ENCODE assay signal across 2 cellular contexts in genomic region chr2:96485350-96485749, GRCh38.
TF ChIP-seq lines count a peak whose summit lies in the region.

No MANE protein-coding gene starts in this region.

TF ChIP-seq in K562, 482 proteins besides CTCF, POLR2A, EP300 and RAD21:
- TF ChIP-seq TOE1 (IDR thresholded peaks at IDR 0.05; ENCODE audit: borderline replicate concordance) (no peak), TOE1 (CRISPR knock-in tag; IDR thresholded peaks at IDR 0.05; ENCODE audit: borderline replicate concordance, low read depth) (no peak), ATF1 (CRISPR knock-in tag; IDR thresholded peaks at IDR 0.05) (no peak), ATF1 (tag; IDR thresholded peaks at IDR 0.05) (no peak), TAF1 (IDR thresholded peaks at IDR 0.05; ENCODE audit: control insufficient read depth, extremely low read depth, insufficient read depth, low read length, severe bottlenecking) (no peak)

TF ChIP-seq in SK-N-SH, 30 proteins besides CTCF, POLR2A, EP300 and RAD21:
- TF ChIP-seq, protein P1, sequence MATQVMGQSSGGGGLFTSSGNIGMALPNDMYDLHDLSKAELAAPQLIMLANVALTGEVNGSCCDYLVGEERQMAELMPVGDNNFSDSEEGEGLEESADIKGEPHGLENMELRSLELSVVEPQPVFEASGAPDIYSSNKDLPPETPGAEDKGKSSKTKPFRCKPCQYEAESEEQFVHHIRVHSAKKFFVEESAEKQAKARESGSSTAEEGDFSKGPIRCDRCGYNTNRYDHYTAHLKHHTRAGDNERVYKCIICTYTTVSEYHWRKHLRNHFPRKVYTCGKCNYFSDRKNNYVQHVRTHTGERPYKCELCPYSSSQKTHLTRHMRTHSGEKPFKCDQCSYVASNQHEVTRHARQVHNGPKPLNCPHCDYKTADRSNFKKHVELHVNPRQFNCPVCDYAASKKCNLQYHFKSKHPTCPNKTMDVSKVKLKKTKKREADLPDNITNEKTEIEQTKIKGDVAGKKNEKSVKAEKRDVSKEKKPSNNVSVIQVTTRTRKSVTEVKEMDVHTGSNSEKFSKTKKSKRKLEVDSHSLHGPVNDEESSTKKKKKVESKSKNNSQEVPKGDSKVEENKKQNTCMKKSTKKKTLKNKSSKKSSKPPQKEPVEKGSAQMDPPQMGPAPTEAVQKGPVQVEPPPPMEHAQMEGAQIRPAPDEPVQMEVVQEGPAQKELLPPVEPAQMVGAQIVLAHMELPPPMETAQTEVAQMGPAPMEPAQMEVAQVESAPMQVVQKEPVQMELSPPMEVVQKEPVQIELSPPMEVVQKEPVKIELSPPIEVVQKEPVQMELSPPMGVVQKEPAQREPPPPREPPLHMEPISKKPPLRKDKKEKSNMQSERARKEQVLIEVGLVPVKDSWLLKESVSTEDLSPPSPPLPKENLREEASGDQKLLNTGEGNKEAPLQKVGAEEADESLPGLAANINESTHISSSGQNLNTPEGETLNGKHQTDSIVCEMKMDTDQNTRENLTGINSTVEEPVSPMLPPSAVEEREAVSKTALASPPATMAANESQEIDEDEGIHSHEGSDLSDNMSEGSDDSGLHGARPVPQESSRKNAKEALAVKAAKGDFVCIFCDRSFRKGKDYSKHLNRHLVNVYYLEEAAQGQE (IDR thresholded peaks at IDR 0.05; ENCODE audit: low read depth, low read length): no peak
- no peak for TF ChIP-seq TCF12 (IDR thresholded peaks at IDR 0.05)
TF ChIP-seq in SK-N-SH: peak in this region for 0.
